23 cellular contexts compared by ENCODE assay signal in genomic region chr9:72427801-72428200, GRCh38.
DNase-seq lines count a peak whose midpoint lies in the region; ATAC-seq, FAIRE-seq and TF ChIP-seq lines count a peak whose summit lies in the region.
"Had no signal": no experiment of that assay in that cellular context is flagged by ENCODE, and none has a peak within 500 bp of the region (broad histone marks: within the 10 kb centered on the region; RNA-seq: fewer than 3 reads in every experiment).

No MANE protein-coding gene starts in this region.

- peaks cover 2% of the 10 kb centered on the region for H3K4me1 Mint-ChIP-seq in astrocyte (ENCODE audit: low read depth, unreplicated experiment)
- peaks cover 6% of the 10 kb centered on the region for H3K4me1 Mint-ChIP-seq in activated T-helper 2 cell treated with anti-CD3 and anti-CD28 coated beads, Interferon-gamma antibody, Interleukin-2, Interleukin-4, amounts not matched to agents 10 μg/mL and 5 μg/mL and 100 μg/mL, durations not matched to agents 14 hours and 24 hours and 36 hours (ENCODE audit: low read depth)
- H3K4me1 Mint-ChIP-seq in CD14-positive monocyte: peaks cover 27% of the 10 kb centered on the region
- peaks cover 19% of the 10 kb centered on the region for H3K4me1 Mint-ChIP-seq in osteocyte (ENCODE audit: unreplicated experiment)

- peak overlapping the region in 1 of 2 experiments; percentile 34; a peak in 1 of 4 replicates for H3K27ac ChIP-seq in SK-N-SH (ENCODE audit: low read depth in 2 of 2, low read length in 1 of 2)
- peak overlapping the region; percentile 19 for H3K27ac ChIP-seq in astrocyte (ENCODE audit: low read depth, low read length)
- H3K27ac ChIP-seq: 22Rv1, C4-2B, HL-60, Peyer's patch had no signal

- no peak for TF ChIP-seq RAD21 in SK-N-SH (IDR thresholded peaks at IDR 0.05; ENCODE audit: low read length)

- POLR2A ChIA-PET in SK-N-SH (lab: Yijun Ruan, JAX): no interaction called here

- TF ChIP-seq EP300 in SK-N-SH (IDR thresholded peaks at IDR 0.05; ENCODE audit: borderline replicate concordance in 1 of 2, low read depth in 1 of 2, low read length in 1 of 2): no peak

- FAIRE-seq in astrocyte (lab: Jason Lieb, UNC): no peak

- H3K4me3 Mint-ChIP-seq in astrocyte (ENCODE audit: unreplicated experiment): no peak overlapping the region
- no peak overlapping the region for H3K4me3 Mint-ChIP-seq in activated T-helper 2 cell treated with anti-CD3 and anti-CD28 coated beads, Interferon-gamma antibody, Interleukin-2, Interleukin-4, amounts not matched to agents 10 μg/mL and 5 μg/mL and 100 μg/mL, durations not matched to agents 14 hours and 24 hours and 36 hours (ENCODE audit: low read depth)
- H3K4me3 Mint-ChIP-seq in CD14-positive monocyte: no peak overlapping the region
- no peak overlapping the region for H3K4me3 Mint-ChIP-seq in osteocyte (ENCODE audit: unreplicated experiment)

- H3K9ac ChIP-seq in SK-N-SH (no peak overlapping the region), astrocyte (ENCODE audit: low read length) (no peak overlapping the region)

- H3K9me2 ChIP-seq in SK-N-SH: no peaks in the 10 kb centered on the region

- intact Hi-C loops in activated T-helper 2 cell treated with anti-CD3 and anti-CD28 coated beads, Interferon-gamma antibody, Interleukin-2, Interleukin-4, amounts not matched to agents 10 μg/mL and 5 μg/mL and 100 μg/mL, durations not matched to agents 14 hours and 24 hours and 36 hours (cut with micrococcal nuclease): no loop called here
- intact Hi-C loops in CD14-positive monocyte (cut with micrococcal nuclease): no loop called here

- H3K27ac Mint-ChIP-seq in astrocyte (ENCODE audit: unreplicated experiment) (no peak overlapping the region), CD14-positive monocyte (no peak overlapping the region), osteocyte (ENCODE audit: unreplicated experiment) (no peak overlapping the region)
- H3K27ac Mint-ChIP-seq in activated T-helper 2 cell treated with anti-CD3 and anti-CD28 coated beads, Interferon-gamma antibody, Interleukin-2, Interleukin-4, amounts not matched to agents 10 μg/mL and 5 μg/mL and 100 μg/mL, durations not matched to agents 14 hours and 24 hours and 36 hours: no peak overlapping the region

- H4K20me1 ChIP-seq in SK-N-SH (ENCODE audit: insufficient read depth) (no peaks in the 10 kb centered on the region), astrocyte (ENCODE audit: insufficient read depth, low read length) (no peaks in the 10 kb centered on the region)

- H3K79me2 ChIP-seq in SK-N-SH (ENCODE audit: insufficient read depth) (no peaks in the 10 kb centered on the region; the same call in 1 of the 2 replicates), astrocyte (ENCODE audit: insufficient read depth, low read length) (no peaks in the 10 kb centered on the region)

- ATAC-seq in SK-N-SH treated with all-trans-retinoic acid at 6 μM for 48 hours (no peak), left lobe of liver (no peak)

- DNase-seq in SK-N-SH: no peak
- no peak for DNase-seq in astrocyte (ENCODE audit: low read depth)
- DNase-seq in fibroblast of the aortic adventitia (ENCODE audit: low read depth): peak; percentile 65
- DNase-seq in left lobe of liver (ENCODE audit: low spot score): no peak
- DNase-seq in activated T-helper 2 cell treated with anti-CD3 and anti-CD28 coated beads, Interferon-gamma antibody, Interleukin-2, Interleukin-4, amounts not matched to agents 10 μg/mL and 5 μg/mL and 100 μg/mL, durations not matched to agents 14 hours and 24 hours and 36 hours (ENCODE audit: low spot score): no peak
- no peak for DNase-seq in CD14-positive monocyte (ENCODE audit: low spot score)
- DNase-seq in osteocyte (ENCODE audit: extremely low spot score, unreplicated experiment): no peak
- DNase-seq: Calu3, DMS79 treated with DMSO at 0.1 percent for 48 hours, GF-D8, Karpas-422, NCI-H1092, NCI-H1417 treated with DMSO at 0.1 percent for 48 hours, NCI-H1694 treated with DMSO at 0.1 percent for 48 hours, NCI-H2081, NCI-H2227 treated with DMSO at 0.1 percent for 48 hours, NCI-H526 treated with DMSO at 0.1 percent for 48 hours, Peyer's patch, SIG-M5 had no signal

- H3K27me3 Mint-ChIP-seq in astrocyte (ENCODE audit: low read depth, unreplicated experiment) (no peaks in the 10 kb centered on the region), CD14-positive monocyte (ENCODE audit: low read depth in 3 of 3) (no peaks in the 10 kb centered on the region), osteocyte (ENCODE audit: unreplicated experiment) (no peaks in the 10 kb centered on the region)
- H3K27me3 Mint-ChIP-seq in activated T-helper 2 cell treated with anti-CD3 and anti-CD28 coated beads, Interferon-gamma antibody, Interleukin-2, Interleukin-4, amounts not matched to agents 10 μg/mL and 5 μg/mL and 100 μg/mL, durations not matched to agents 14 hours and 24 hours and 36 hours (ENCODE audit: low read depth): peaks cover 20% of the 10 kb centered on the region

- H3K9me3 ChIP-seq in SK-N-SH (no peaks in the 10 kb centered on the region), astrocyte (ENCODE audit: insufficient read depth, low read depth, low read length) (no peaks in the 10 kb centered on the region)
- H3K9me3 ChIP-seq: Peyer's patch had no signal

- H3K9me3 Mint-ChIP-seq in astrocyte (ENCODE audit: unreplicated experiment) (no peaks in the 10 kb centered on the region), CD14-positive monocyte (peaks cover 0 to 2% (median 0%) of the 10 kb centered on the region in 7 donors), osteocyte (ENCODE audit: unreplicated experiment) (no peaks in the 10 kb centered on the region)
- no peaks in the 10 kb centered on the region for H3K9me3 Mint-ChIP-seq in activated T-helper 2 cell treated with anti-CD3 and anti-CD28 coated beads, Interferon-gamma antibody, Interleukin-2, Interleukin-4, amounts not matched to agents 10 μg/mL and 5 μg/mL and 100 μg/mL, durations not matched to agents 14 hours and 24 hours and 36 hours

- H2AFZ ChIP-seq in SK-N-SH (ENCODE audit: low read depth): peak overlapping the region; percentile 56; the same call in 1 of the 2 replicates
- no peak overlapping the region for H2AFZ ChIP-seq in astrocyte (ENCODE audit: low read depth, low read length)

- 13% methylated on average over 1 of the region's 1 CpG for WGBS in SK-N-SH (ENCODE audit: low lambda C conversion rate)

- no peaks in the 10 kb centered on the region for H3K36me3 Mint-ChIP-seq in astrocyte (ENCODE audit: low read depth, unreplicated experiment)
- H3K36me3 Mint-ChIP-seq in activated T-helper 2 cell treated with anti-CD3 and anti-CD28 coated beads, Interferon-gamma antibody, Interleukin-2, Interleukin-4, amounts not matched to agents 10 μg/mL and 5 μg/mL and 100 μg/mL, durations not matched to agents 14 hours and 24 hours and 36 hours (ENCODE audit: low read depth): no peaks in the 10 kb centered on the region
- peaks cover 0 to 3% of the 10 kb centered on the region in 2 donors for H3K36me3 Mint-ChIP-seq in CD14-positive monocyte
- no peaks in the 10 kb centered on the region for H3K36me3 Mint-ChIP-seq in osteocyte (ENCODE audit: unreplicated experiment)

- peaks cover 0 to 11% of the 10 kb centered on the region in 2 experiments; a peak in 1 of 4 replicates for H3K4me1 ChIP-seq in SK-N-SH (ENCODE audit: control insufficient read depth in 1 of 2, insufficient read depth in 2 of 2, low read depth in 1 of 2, low read length in 1 of 2)
- H3K4me1 ChIP-seq in astrocyte (ENCODE audit: insufficient read depth, low read length): peaks cover 15% of the 10 kb centered on the region
- H3K4me1 ChIP-seq: Peyer's patch had no signal

- H3K27me3 ChIP-seq in SK-N-SH (ENCODE audit: insufficient read depth) (no peaks in the 10 kb centered on the region), astrocyte (ENCODE audit: insufficient read depth, low read length) (no peaks in the 10 kb centered on the region)
- H3K27me3 ChIP-seq: Peyer's patch had no signal

- no peak for TF ChIP-seq CTCF in SK-N-SH (IDR thresholded peaks at IDR 0.05)
- TF ChIP-seq CTCF in astrocyte (IDR thresholded peaks at IDR 0.05; ENCODE audit: insufficient read depth, low read depth, low read length): no peak
- no peak for TF ChIP-seq CTCF in fibroblast of the aortic adventitia (IDR thresholded peaks at IDR 0.05; ENCODE audit: insufficient read depth, low read length)
- no peak for TF ChIP-seq CTCF in CD14-positive monocyte (IDR thresholded peaks at IDR 0.05)
- TF ChIP-seq CTCF in osteocyte (IDR thresholded peaks at IDR 0.05): no peak

- H3K4me3 ChIP-seq in SK-N-SH (ENCODE audit: low read depth in 2 of 2, low read length in 1 of 2): peak overlapping the region in 1 of 2 experiments; percentile 15; a peak in 1 of 4 replicates
- H3K4me3 ChIP-seq in astrocyte (ENCODE audit: insufficient read depth, low read depth, low read length): no peak overlapping the region
- no peak overlapping the region for H3K4me3 ChIP-seq in fibroblast of the aortic adventitia (ENCODE audit: low read depth, low read length)
- H3K4me3 ChIP-seq: Peyer's patch had no signal

- no peaks in the 10 kb centered on the region for H3K36me3 ChIP-seq in SK-N-SH (replicated peaks in 1 of 2; ENCODE audit: control insufficient read depth in 1 of 2, insufficient read depth in 2 of 2, low read length in 1 of 2)
- H3K36me3 ChIP-seq in astrocyte (ENCODE audit: insufficient read depth, low read length): no peaks in the 10 kb centered on the region
- H3K36me3 ChIP-seq: Peyer's patch had no signal

- peaks cover 14% of the 10 kb centered on the region for H3F3A ChIP-seq in SK-N-SH (replicated peaks; ENCODE audit: insufficient read depth)

- H3K4me2 ChIP-seq in SK-N-SH (peak overlapping the region; percentile 61; the same call in 1 of the 2 replicates), astrocyte (ENCODE audit: low read length) (peak overlapping the region; percentile 53)

- CTCF ChIA-PET in SK-N-SH (lab: Yijun Ruan, JAX): no interaction called here

TF ChIP-seq in SK-N-SH, 30 proteins besides CTCF, POLR2A, EP300 and RAD21:
- TF ChIP-seq RFX5 (IDR thresholded peaks at IDR 0.05; ENCODE audit: low read length) (no peak), JUND (IDR thresholded peaks at IDR 0.05) (no peak)

TF ChIP-seq in SK-N-SH treated with all-trans-retinoic acid at 6 μM for 48 hours, 23 proteins besides CTCF, POLR2A, EP300 and RAD21 (continues in another document):
- TF ChIP-seq ZFP3 (CRISPR knock-in tag; IDR thresholded peaks at IDR 0.05): no peak
- no peak for TF ChIP-seq RARB (CRISPR knock-in tag; IDR thresholded peaks at IDR 0.05)
- TF ChIP-seq, protein P1, sequence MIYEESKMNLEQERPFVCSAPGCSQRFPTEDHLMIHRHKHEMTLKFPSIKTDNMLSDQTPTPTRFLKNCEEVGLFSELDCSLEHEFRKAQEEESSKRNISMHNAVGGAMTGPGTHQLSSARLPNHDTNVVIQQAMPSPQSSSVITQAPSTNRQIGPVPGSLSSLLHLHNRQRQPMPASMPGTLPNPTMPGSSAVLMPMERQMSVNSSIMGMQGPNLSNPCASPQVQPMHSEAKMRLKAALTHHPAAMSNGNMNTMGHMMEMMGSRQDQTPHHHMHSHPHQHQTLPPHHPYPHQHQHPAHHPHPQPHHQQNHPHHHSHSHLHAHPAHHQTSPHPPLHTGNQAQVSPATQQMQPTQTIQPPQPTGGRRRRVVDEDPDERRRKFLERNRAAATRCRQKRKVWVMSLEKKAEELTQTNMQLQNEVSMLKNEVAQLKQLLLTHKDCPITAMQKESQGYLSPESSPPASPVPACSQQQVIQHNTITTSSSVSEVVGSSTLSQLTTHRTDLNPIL (CRISPR knock-in tag; IDR thresholded peaks at IDR 0.05; ENCODE audit: low read depth): no peak
- no peak for TF ChIP-seq ZFP30 (CRISPR knock-in tag; IDR thresholded peaks at IDR 0.05)
- no peak for TF ChIP-seq ZNF8 (CRISPR knock-in tag; IDR thresholded peaks at IDR 0.05)
